9 cellular contexts compared by ENCODE assay signal in genomic region chr17:27083408-27084185, GRCh38.
"Had no signal": no experiment of that assay in that cellular context is flagged by ENCODE, and none has a peak within 500 bp of the region (broad histone marks: within the 10 kb centered on the region; RNA-seq: fewer than 3 reads in every experiment).

No MANE protein-coding gene starts in this region.

- H3K27ac ChIP-seq: GM23248, HL-60 had no signal

- H2AFZ ChIP-seq: GM23248 had no signal

- ATAC-seq: HCT116, HepG2 had no signal

- H3K9me3 ChIP-seq: HAP-1 had no signal

- H3K4me3 ChIP-seq: GM23248, HAP-1 had no signal

- DNase-seq: GM23248, GOT3, H7, HFFc6 had no signal

- H3K4me1 Mint-ChIP-seq: IgD-negative memory B cell had no signal

- H3K9me3 Mint-ChIP-seq: IgD-negative memory B cell had no signal

- H3K36me3 ChIP-seq: HAP-1 had no signal

- H3K4me1 ChIP-seq: HAP-1 had no signal

- H3K4me3 Mint-ChIP-seq: HFFc6, IgD-negative memory B cell had no signal
